In genomic region chr2:102100371-102101096, GRCh38 we compare ENCODE assay signal across 13 cellular contexts. TPM values are rescaled to one million over a fixed set of nuclear protein-coding genes. Genes with fewer than 3 reads are reported as not detected.
DNase-seq lines count a peak whose midpoint lies in the region; FAIRE-seq and TF ChIP-seq lines count a peak whose summit lies in the region.
"Had no signal": no experiment of that assay in that cellular context is flagged by ENCODE, and none has a peak within 500 bp of the region (broad histone marks: within the 10 kb centered on the region; RNA-seq: fewer than 3 reads in every experiment).

No MANE protein-coding gene starts in this region.

- H3K27ac Mint-ChIP-seq in Caco-2 (ENCODE audit: unreplicated experiment), result peak overlapping the region; percentile 66

- H3K27me3 ChIP-seq in Caco-2 (replicated peaks; ENCODE audit: control insufficient read depth, insufficient read depth, low read length), result no peaks in the 10 kb centered on the region
- H3K27me3 ChIP-seq in mammary epithelial cell (ENCODE audit: insufficient read depth, low read length), result no peaks in the 10 kb centered on the region
- H3K27me3 ChIP-seq in muscle layer of duodenum (ENCODE audit: low read depth, low read length), result no peaks in the 10 kb centered on the region

- H3K9me3 ChIP-seq in Caco-2 (peaks cover 3% of the 10 kb centered on the region), mammary epithelial cell (replicated peaks; ENCODE audit: insufficient read depth, low read length) (no peaks in the 10 kb centered on the region), muscle layer of duodenum (ENCODE audit: control insufficient read depth in 1 of 2, low read length in 2 of 2) (no peaks in the 10 kb centered on the region)
- H3K9me3 ChIP-seq: thoracic aorta had no signal

- H3K36me3 ChIP-seq in Caco-2 (ENCODE audit: control insufficient read depth, insufficient read depth, low read length) (0 out of 2 replicates have a peak, but pooled peaks cover 1% of the 10 kb centered on the region), mammary epithelial cell (ENCODE audit: insufficient read depth, low read length) (no peaks in the 10 kb centered on the region), muscle layer of duodenum (ENCODE audit: control insufficient read depth in 1 of 2, insufficient read depth in 2 of 2, low read length in 2 of 2) (no peaks in the 10 kb centered on the region)
- H3K36me3 ChIP-seq: thoracic aorta had no signal

- H2AFZ ChIP-seq in mammary epithelial cell (ENCODE audit: low read depth, low read length), result no peak overlapping the region

- no peak for TF ChIP-seq POLR2A in H54 (IDR thresholded peaks at IDR 0.05; ENCODE audit: low read depth, low read length)

- no peak overlapping the region for H3K9ac ChIP-seq in mammary epithelial cell (ENCODE audit: insufficient read depth, low read length)

- no peak for TF ChIP-seq CTCF in Caco-2 (IDR thresholded peaks at IDR 0.05; ENCODE audit: insufficient read depth in 1 of 2, low read depth in 1 of 2, low read length in 1 of 2, severe bottlenecking in 1 of 2, unreplicated experiment in 1 of 2)
- no peak for TF ChIP-seq CTCF in mammary epithelial cell (conservative IDR thresholded peaks at IDR 0.05 in 1 of 2, IDR thresholded peaks at IDR 0.05 in 1 of 2; ENCODE audit: extremely low read depth in 1 of 2, insufficient read depth in 1 of 2, low read depth in 1 of 2, low read length in 2 of 2)

- WGBS in mammary epithelial cell (ENCODE audit: low coverage, missing lambda C conversion rate), result 58% methylated on average over 4 of the region's 5 CpGs

- no peaks in the 10 kb centered on the region for H3K36me3 Mint-ChIP-seq in Caco-2 (ENCODE audit: insufficient read depth, unreplicated experiment)

- H3K4me1 ChIP-seq in Caco-2, result peaks cover 36% of the 10 kb centered on the region
- H3K4me1 ChIP-seq in mammary epithelial cell (ENCODE audit: insufficient read depth, low read length), result peaks cover 26% of the 10 kb centered on the region
- no peaks in the 10 kb centered on the region for H3K4me1 ChIP-seq in muscle layer of duodenum (ENCODE audit: control insufficient read depth in 1 of 2, insufficient read depth in 2 of 2, low read length in 2 of 2)

- H3K4me3 ChIP-seq in Caco-2 (ENCODE audit: low read depth, low read length) (no peak overlapping the region), mammary epithelial cell (replicated peaks in 1 of 3; ENCODE audit: insufficient read depth in 1 of 3, low read depth in 2 of 3, low read length in 3 of 3) (no peak overlapping the region), muscle layer of duodenum (ENCODE audit: low read depth in 1 of 2, low read length in 2 of 2) (no peak overlapping the region)
- H3K4me3 ChIP-seq: dorsolateral prefrontal cortex, thoracic aorta had no signal

- H3K4me3 Mint-ChIP-seq in Caco-2 (ENCODE audit: unreplicated experiment), result no peak overlapping the region

- intact Hi-C loops in Caco-2 (cut with micrococcal nuclease; ENCODE audit: unreplicated experiment), result loop anchor here (1.0 to 2.0 kb wide), 2 partner anchors 42 to 56 kb away; partner anchors contain the start of gene IL1R1
- intact Hi-C loops in mammary epithelial cell (cut with micrococcal nuclease), result no loop called here

- no peaks in the 10 kb centered on the region for H3K9me3 Mint-ChIP-seq in Caco-2 (ENCODE audit: unreplicated experiment)

- POLR2A ChIA-PET in Caco-2 (lab: Charles Lee), result interaction anchor here (1.4 kb wide), 1 partner anchor 42 kb away, joined by 5 read pairs; the partner anchor contains the start of gene IL1R1

- H3K27me3 Mint-ChIP-seq in Caco-2 (ENCODE audit: insufficient read depth, unreplicated experiment), result no peaks in the 10 kb centered on the region

- H4K20me1 ChIP-seq in mammary epithelial cell (ENCODE audit: insufficient read depth, low read length), result no peaks in the 10 kb centered on the region

- BruUV-seq in Caco-2 (replicated peaks; lab: Mats Ljungman, UMichigan), result no TSS peak
- no TSS peak for BruUV-seq in mammary epithelial cell (replicated peaks; lab: Mats Ljungman, UMichigan)

- DNase-seq in Caco-2, result peak; percentile 52 to 61
- peak; percentile 28 for DNase-seq in HuH-7 (ENCODE audit: low spot score)
- DNase-seq in mammary epithelial cell, result peak; percentile 89
- no peak for DNase-seq in nucleus accumbens (lab: John Stamatoyannopoulos, UW)
- DNase-seq in stimulated activated CD4-positive, alpha-beta T cell treated with anti-CD3 and anti-CD28 coated beads, Interleukin-4, amount 100 ng/mL, for 4 hours, result no peak
- DNase-seq in H54 (ENCODE audit: insufficient read length, low spot score), result no peak
- DNase-seq in AG08396 (ENCODE audit: low spot score), result no peak
- DNase-seq: dorsolateral prefrontal cortex; NCI-H69; stimulated activated CD4-positive, alpha-beta T cell treated with anti-CD3 and anti-CD28 coated beads, Interleukin-4, amount 100 ng/mL, for 1 hour had no signal

- no peaks in the 10 kb centered on the region for H3K79me2 ChIP-seq in mammary epithelial cell (ENCODE audit: insufficient read depth, low read length)

- in situ Hi-C loops in mammary epithelial cell (cut with MboI; ENCODE audit: low sequenced_read_pairs in 2 of 2), result no loop called here

- FAIRE-seq in H54 (lab: Jason Lieb, UNC), result no peak

- no peak overlapping the region for H3K4me2 ChIP-seq in mammary epithelial cell (ENCODE audit: insufficient read depth, low read depth, low read length)

- dilution Hi-C loops in mammary epithelial cell (cut with HindIII; ENCODE audit: low sequenced_read_pairs), result no loop called here

- peaks cover 39% of the 10 kb centered on the region for H3K4me1 Mint-ChIP-seq in Caco-2 (ENCODE audit: low read depth, unreplicated experiment)

- CTCF ChIA-PET in Caco-2 (lab: Charles Lee), result interaction anchor here (1.1 to 1.6 kb wide), 2 partner anchors 66 to 140 kb away, joined by 4 read pairs; no protein-coding TSS in a partner anchor
- CTCF ChIA-PET in mammary epithelial cell (lab: Charles Lee; ENCODE audit: low non-redundant PET), result no interaction called here

- H3K27ac ChIP-seq in mammary epithelial cell (ENCODE audit: insufficient read depth, low read depth, low read length), result peak overlapping the region; percentile 14
- peak overlapping the region; percentile 1 for H3K27ac ChIP-seq in muscle layer of duodenum (ENCODE audit: low read length)
- H3K27ac ChIP-seq: dorsolateral prefrontal cortex, thoracic aorta had no signal

RNA-seq across cellular contexts. Expression of gene IL1R1, which starts 42.0 kb away (rescaled TPM):
- total RNA-seq in Caco-2 (2022) (23.5 and 25.0 TPM in 2 replicates), mammary epithelial cell (1 to 10 TPM; 7.7 to 8.7 TPM)
- 6.9 TPM for polyA plus RNA-seq in mammary epithelial cell
- polyA minus RNA-seq in mammary epithelial cell, result 6.4 TPM
- polyA plus RNA-seq: neural cell had no signal

Comparison
In these comparisons a context has a peak if more than half of its experiments do, and no peak if none do; other contexts are left out.
1. DNase-seq: peak in Caco-2 (2 of 2), HuH-7 (single experiment) and mammary epithelial cell (single experiment); none in nucleus accumbens (0 of 56), stimulated activated CD4-positive, alpha-beta T cell treated with anti-CD3 and anti-CD28 coated beads, Interleukin-4, amount 100 ng/mL, for 4 hours (0 of 2), H54 (single experiment) and AG08396 (single experiment).